Comparison of ENCODE assay signal across 1 cellular context in the genomic region with DNA sequence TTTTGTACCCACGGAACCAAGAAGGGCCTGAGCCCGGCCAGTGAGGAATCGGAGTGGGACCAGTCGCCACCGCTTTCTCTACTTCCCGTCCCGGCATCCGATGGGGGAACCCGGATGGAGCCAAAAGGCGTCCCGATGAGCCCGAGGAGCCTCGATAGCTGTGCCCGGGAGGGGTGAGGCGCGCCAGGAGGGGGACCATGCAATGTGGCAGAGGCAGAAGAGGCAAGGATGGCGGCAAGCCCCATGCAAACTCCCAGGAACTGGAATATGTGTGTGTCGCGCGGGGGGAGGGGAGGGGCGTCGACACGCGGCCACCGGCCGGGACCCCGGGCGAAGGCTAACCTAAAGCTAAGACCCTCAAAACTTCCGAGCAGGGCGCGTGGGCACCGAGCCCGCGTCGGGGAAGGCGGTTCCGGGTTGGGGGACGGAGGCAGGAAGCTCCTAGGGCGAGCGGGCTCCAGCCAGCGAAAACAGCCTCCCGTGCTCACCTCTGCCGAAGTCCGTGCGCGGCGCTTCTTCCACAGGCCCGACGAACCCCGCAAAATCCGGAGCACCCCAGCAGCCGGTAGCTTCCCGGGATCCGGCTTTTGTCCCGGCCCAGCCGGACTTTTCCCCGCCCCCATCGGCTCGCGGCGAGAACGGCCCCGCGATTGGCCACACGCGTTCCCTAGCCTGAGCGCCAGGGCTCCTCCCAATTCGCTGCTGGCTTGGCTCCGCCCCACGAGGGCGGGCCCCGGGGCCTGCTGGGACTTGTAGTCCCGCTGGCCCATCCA.
TF ChIP-seq lines count a peak whose summit lies in the region.

A gene (minus strand): TSS at position 560 of the 773 bp plus-strand sequence. CDS start 5,078 bp downstream, outside the sequence.

TF ChIP-seq in endothelial cell of umbilical vein, 7 proteins besides CTCF, POLR2A, EP300 and RAD21 (continued from another document):
- TF ChIP-seq EZH2 (IDR thresholded peaks at IDR 0.05; ENCODE audit: borderline replicate concordance, low read depth, low read length, severe bottlenecking) (no peak), POLR2AphosphoS5 (IDR thresholded peaks at IDR 0.05; ENCODE audit: insufficient read depth, low read depth, low read length) (peak; percentile 95), JUN (IDR thresholded peaks at IDR 0.05; ENCODE audit: borderline replicate concordance, insufficient read depth, insufficient read length, low read depth) (no peak), GATA2 (IDR thresholded peaks at IDR 0.05; ENCODE audit: insufficient read depth, insufficient read length, low read depth, low read length) (no peak)
